In genomic region chr6:2875840-2876207, GRCh38 we compare ENCODE assay signal across 8 cellular contexts. TPM values are rescaled to one million over a fixed set of nuclear protein-coding genes. Genes with fewer than 3 reads are reported as not detected.
DNase-seq lines count a peak whose midpoint lies in the region; ATAC-seq lines count a peak whose summit lies in the region.

No MANE protein-coding gene starts in this region.

- H3K9ac ChIP-seq in ES-I3 (ENCODE audit: low read depth, low read length) (peak overlapping the region; percentile 46), rectal smooth muscle tissue (ENCODE audit: low read length) (peak overlapping the region; percentile 8)

- ATAC-seq in activated naive CD8-positive, alpha-beta T cell treated with anti-CD3 and anti-CD28 coated beads, Interleukin-2, amount 50 U/mL, for 24 hours, result peak; percentile 31
- peak; percentile 26 to 48 for ATAC-seq in left cardiac atrium
- no peak for ATAC-seq in HG03442 (IDR thresholded peaks at IDR 0.05; ENCODE audit: unreplicated experiment)

- peak overlapping the region; percentile 45 for H3K27ac ChIP-seq in rectal smooth muscle tissue (ENCODE audit: low read depth, low read length)

- H3K36me3 ChIP-seq in ES-I3 (ENCODE audit: insufficient read depth, low read length), result no peaks in the 10 kb centered on the region
- H3K36me3 ChIP-seq in MG63, result no peaks in the 10 kb centered on the region
- H3K36me3 ChIP-seq in rectal smooth muscle tissue (ENCODE audit: control insufficient read depth, insufficient read depth, low read length), result no peaks in the 10 kb centered on the region

- H3K9me3 ChIP-seq in ES-I3 (ENCODE audit: control insufficient read depth, insufficient read depth, low read length) (no peaks in the 10 kb centered on the region), MG63 (no peaks in the 10 kb centered on the region)

- H3K27me3 ChIP-seq in MG63, result no peaks in the 10 kb centered on the region
- H3K27me3 ChIP-seq in rectal smooth muscle tissue (ENCODE audit: control insufficient read depth, insufficient read depth, low read length), result no peaks in the 10 kb centered on the region

- peaks cover 4% of the 10 kb centered on the region for H3K36me3 Mint-ChIP-seq in activated naive CD8-positive, alpha-beta T cell treated with anti-CD3 and anti-CD28 coated beads, Interleukin-2, amount 50 U/mL, for 24 hours (ENCODE audit: low read depth)

- intact Hi-C loops in left cardiac atrium (cut with DNase I), result no loop called here

- H3K4me3 Mint-ChIP-seq in activated naive CD8-positive, alpha-beta T cell treated with anti-CD3 and anti-CD28 coated beads, Interleukin-2, amount 50 U/mL, for 24 hours, result peak overlapping the region; percentile 80

- H3K27ac Mint-ChIP-seq in activated naive CD8-positive, alpha-beta T cell treated with anti-CD3 and anti-CD28 coated beads, Interleukin-2, amount 50 U/mL, for 24 hours, result peak overlapping the region; percentile 93

- H3K27me3 Mint-ChIP-seq in activated naive CD8-positive, alpha-beta T cell treated with anti-CD3 and anti-CD28 coated beads, Interleukin-2, amount 50 U/mL, for 24 hours, result no peaks in the 10 kb centered on the region

- H3K4me1 Mint-ChIP-seq in activated naive CD8-positive, alpha-beta T cell treated with anti-CD3 and anti-CD28 coated beads, Interleukin-2, amount 50 U/mL, for 24 hours, result peaks cover 84% of the 10 kb centered on the region

- peak overlapping the region; percentile 14 for H3K4me3 ChIP-seq in MG63
- H3K4me3 ChIP-seq in rectal smooth muscle tissue (ENCODE audit: low read length), result peak overlapping the region; percentile 63

- peaks cover 6% of the 10 kb centered on the region for H3K9me3 Mint-ChIP-seq in activated naive CD8-positive, alpha-beta T cell treated with anti-CD3 and anti-CD28 coated beads, Interleukin-2, amount 50 U/mL, for 24 hours

- no peak for DNase-seq in MG63
- peak; percentile 56 for DNase-seq in activated naive CD8-positive, alpha-beta T cell treated with anti-CD3 and anti-CD28 coated beads, Interleukin-2, amount 50 U/mL, for 24 hours
- no peak for DNase-seq in left cardiac atrium
- no peak for DNase-seq in OCI-M1 (lab: John Stamatoyannopoulos, UW)
- DNase-seq in GOT3 (lab: John Stamatoyannopoulos, UW), result no peak

- peaks cover 34% of the 10 kb centered on the region for H3K4me1 ChIP-seq in ES-I3 (ENCODE audit: insufficient read depth, low read length)
- peaks cover 4% of the 10 kb centered on the region for H3K4me1 ChIP-seq in rectal smooth muscle tissue (ENCODE audit: control insufficient read depth, insufficient read depth, low read length)

RNA-seq across cellular contexts. Expression of gene SERPINB9, which starts 27.3 kb away (rescaled TPM):
- total RNA-seq in MG63 (2014; rRNA removed; shearing (Covaris generic); ENCODE audit: low replicate concordance), result not detected in 2 replicates
- 10 to 100 TPM in 1 of 2 donors, 1 to 10 TPM in 1; 3.8 to 14.4 TPM for total RNA-seq in left cardiac atrium

RNA-seq across cellular contexts. Expression of gene SERPINB1, which starts 34.2 kb away (rescaled TPM):
- total RNA-seq in MG63 (2014; rRNA removed; shearing (Covaris generic); ENCODE audit: low replicate concordance), result 8.8 and 12.0 TPM in 2 replicates
- total RNA-seq in left cardiac atrium, result 10 to 100 TPM; 27.5 to 39.2 TPM
